Comparison of ENCODE assay signal across 1 cellular context in the genomic region with DNA sequence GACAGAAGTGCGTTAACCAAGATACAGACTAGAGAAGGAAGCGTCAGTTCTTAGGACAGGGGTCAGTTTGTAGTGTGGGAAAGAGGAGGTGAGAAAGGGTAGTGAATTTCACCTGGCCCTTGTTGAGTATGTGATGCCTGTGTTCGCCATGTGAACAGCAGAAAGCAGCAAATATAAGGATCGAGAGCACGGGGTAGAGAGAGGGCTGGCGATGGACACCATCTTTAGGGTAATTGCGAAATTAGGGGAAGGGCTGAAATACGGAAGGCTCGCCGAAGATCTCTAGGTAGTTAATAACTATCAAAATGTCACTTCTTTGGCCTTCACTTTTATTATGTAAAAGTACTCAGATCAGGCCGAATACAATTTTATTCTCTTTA.
TF ChIP-seq lines count a peak whose summit lies in the region.

No MANE protein-coding gene starts in this region.

TF ChIP-seq in WTC11, 78 proteins besides CTCF, POLR2A, EP300 and RAD21 (continued from another document):
- TF ChIP-seq, protein P1, sequence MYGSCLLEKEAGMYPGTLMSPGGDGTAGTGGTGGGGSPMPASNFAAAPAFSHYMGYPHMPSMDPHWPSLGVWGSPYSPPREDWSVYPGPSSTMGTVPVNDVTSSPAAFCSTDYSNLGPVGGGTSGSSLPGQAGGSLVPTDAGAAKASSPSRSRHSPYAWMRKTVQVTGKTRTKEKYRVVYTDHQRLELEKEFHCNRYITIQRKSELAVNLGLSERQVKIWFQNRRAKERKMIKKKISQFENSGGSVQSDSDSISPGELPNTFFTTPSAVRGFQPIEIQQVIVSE (CRISPR knock-in tag; IDR thresholded peaks at IDR 0.05; ENCODE audit: borderline replicate concordance): no peak
- TF ChIP-seq TCF7 (CRISPR knock-in tag; IDR thresholded peaks at IDR 0.05; ENCODE audit: low read depth): no peak
